26 cellular contexts compared by ENCODE assay signal in genomic region chr9:108680946-108681345, GRCh38.
DNase-seq lines count a peak whose midpoint lies in the region; ATAC-seq, FAIRE-seq and TF ChIP-seq lines count a peak whose summit lies in the region.
"Had no signal": no experiment of that assay in that cellular context is flagged by ENCODE, and none has a peak within 500 bp of the region (broad histone marks: within the 10 kb centered on the region; RNA-seq: fewer than 3 reads in every experiment).

No MANE protein-coding gene starts in this region.

- no peak for FAIRE-seq in H1 (lab: Jason Lieb, UNC)
- FAIRE-seq: A549, D721Med, GM12878, GM12892, GM19239 had no signal

- no peak overlapping the region for H4K91ac ChIP-seq in H1 (replicated peaks; ENCODE audit: insufficient read length, low read length)

- H3K4me1 ChIP-seq in right atrium auricular region (no peaks in the 10 kb centered on the region), H1 (replicated peaks in 1 of 4; ENCODE audit: control insufficient read depth in 3 of 4, insufficient read depth in 4 of 4, low read length in 3 of 4) (peaks cover under 1 to 8% (median 6%) of the 10 kb centered on the region in 4 experiments; a peak in 5 of 7 replicates), vagina (no peaks in the 10 kb centered on the region), left lung (no peaks in the 10 kb centered on the region)
- H3K4me1 ChIP-seq: A549, Caco-2 had no signal

- no peaks in the 10 kb centered on the region for H3K79me1 ChIP-seq in H1 (ENCODE audit: low read depth, low read length)

- H3K18ac ChIP-seq in H1 (ENCODE audit: extremely low read depth, low read length): no peak overlapping the region

- H3K9ac ChIP-seq in H1 (replicated peaks in 1 of 4; ENCODE audit: extremely low read depth in 1 of 4, low read depth in 3 of 4, low read length in 3 of 4): no peak overlapping the region
- H3K9ac ChIP-seq: BLaER1 treated with 17β-estradiol and CSF1 and Interleukin-3, amounts not matched to agents 10 nM and 100 nM had no signal

- ATAC-seq in Right ventricle myocardium superior (ENCODE audit: poor library complexity): no peak
- no peak for ATAC-seq in left lung
- ATAC-seq: A549; CD8-positive, alpha-beta T cell; GM12878 had no signal

- H2BK12ac ChIP-seq in H1 (ENCODE audit: low read depth, low read length): no peak overlapping the region

- no peaks in the 10 kb centered on the region for H3K27me3 Mint-ChIP-seq in neural crest cell (ENCODE audit: low read depth)
- H3K27me3 Mint-ChIP-seq: B cell had no signal

- H3K4me1 Mint-ChIP-seq in neural crest cell: peaks cover 6% of the 10 kb centered on the region
- H3K4me1 Mint-ChIP-seq: B cell had no signal

- H2AK5ac ChIP-seq in H1 (ENCODE audit: low read depth, low read length): no peak overlapping the region

- TF ChIP-seq EP300 in H1 (IDR thresholded peaks at IDR 0.05; ENCODE audit: borderline replicate concordance in 1 of 2, low read depth in 2 of 2, low read length in 2 of 2): no peak

- H4K20me1 ChIP-seq in H1 (replicated peaks in 1 of 2; ENCODE audit: control insufficient read depth in 1 of 2, insufficient read depth in 2 of 2, low read length in 2 of 2): no peaks in the 10 kb centered on the region
- H4K20me1 ChIP-seq: BLaER1 treated with 17β-estradiol and CSF1 and Interleukin-3, amounts not matched to agents 10 nM and 100 nM had no signal

- H3K27me3 ChIP-seq in right atrium auricular region: no peaks in the 10 kb centered on the region
- H3K27me3 ChIP-seq in H1 (replicated peaks in 1 of 4; ENCODE audit: control insufficient read depth in 3 of 4, extremely low read depth in 1 of 4, insufficient read depth in 3 of 4, low read length in 3 of 4): no peaks in the 10 kb centered on the region
- H3K27me3 ChIP-seq in vagina: no peaks in the 10 kb centered on the region
- H3K27me3 ChIP-seq in left lung: no peaks in the 10 kb centered on the region
- H3K27me3 ChIP-seq: BLaER1 treated with 17β-estradiol and CSF1 and Interleukin-3, amounts not matched to agents 10 nM and 100 nM had no signal

- H3K36me3 Mint-ChIP-seq in neural crest cell (ENCODE audit: low read depth): no peaks in the 10 kb centered on the region
- H3K36me3 Mint-ChIP-seq: CD8-positive, alpha-beta T cell had no signal

- H3K9me3 Mint-ChIP-seq in neural crest cell: no peaks in the 10 kb centered on the region
- H3K9me3 Mint-ChIP-seq: CD4-positive, alpha-beta T cell had no signal

- CTCF ChIA-PET in H1 (lab: Charles Lee; ENCODE audit: partially characterized antibody): interaction anchor here (1.2 to 1.6 kb wide), 2 partner anchors 10 to 81 kb away, joined by 4 to 6 read pairs; no protein-coding TSS in a partner anchor

- no peak overlapping the region for H3K14ac ChIP-seq in H1 (ENCODE audit: insufficient read length)

- WGBS in H1 (ENCODE audit: extremely low coverage in 1 of 2, insufficient coverage in 1 of 2, insufficient read length in 1 of 2, insufficient replicate concordance in 2 of 2, low coverage in 1 of 2, low lambda C conversion rate in 2 of 2, missing lambda C conversion rate in 1 of 2), 2 experiments: 92% methylated on average over 4 of the region's 4 CpGs; no CpG with 5 or more reads in 1 of the 2 experiments

- H3K36me3 ChIP-seq in right atrium auricular region: no peaks in the 10 kb centered on the region
- H3K36me3 ChIP-seq in H1 (ENCODE audit: control insufficient read depth in 2 of 4, insufficient read depth in 4 of 4, low read length in 3 of 4): no peaks in the 10 kb centered on the region
- H3K36me3 ChIP-seq in vagina: no peaks in the 10 kb centered on the region
- H3K36me3 ChIP-seq in left lung: no peaks in the 10 kb centered on the region
- H3K36me3 ChIP-seq: BLaER1 treated with 17β-estradiol and CSF1 and Interleukin-3, amounts not matched to agents 10 nM and 100 nM had no signal

- intact Hi-C loops in Right ventricle myocardium superior (cut with DNase I) (no loop called here), vagina (cut with DNase I) (no loop called here), left lung (cut with DNase I) (no loop called here)

- H3K56ac ChIP-seq in H1 (replicated peaks; ENCODE audit: insufficient read length, low read depth, low read length): no peak overlapping the region

- TF ChIP-seq RAD21 in H1 (IDR thresholded peaks at IDR 0.05 in 1 of 2, conservative IDR thresholded peaks at IDR 0.05 in 1 of 2; ENCODE audit: low read depth in 2 of 2, low read length in 2 of 2): no peak

- H3K9me3 ChIP-seq in right atrium auricular region (peaks cover under 1 to 1% of the 10 kb centered on the region in 2 donors), H1 (ENCODE audit: insufficient read depth in 2 of 2, low read depth in 1 of 2, low read length in 1 of 2) (no peaks in the 10 kb centered on the region; a peak in 1 of 4 replicates), vagina (no peaks in the 10 kb centered on the region), left lung (peaks cover 0 to 3% of the 10 kb centered on the region in 2 donors)
- H3K9me3 ChIP-seq: A549, Caco-2 had no signal

- no peak overlapping the region for H3K23ac ChIP-seq in H1 (ENCODE audit: insufficient read length)

- no peak overlapping the region for H2BK120ac ChIP-seq in H1 (replicated peaks; ENCODE audit: low read depth, low read length)

- no peak overlapping the region for H3K4me3 Mint-ChIP-seq in neural crest cell
- H3K4me3 Mint-ChIP-seq: B cell; CD4-positive, alpha-beta T cell; CD8-positive, alpha-beta T cell had no signal

- H3K4ac ChIP-seq in H1 (replicated peaks; ENCODE audit: insufficient read length, low read depth, low read length): no peak overlapping the region

- POLR2A ChIA-PET in H1 (lab: Charles Lee; ENCODE audit: partially characterized antibody): no interaction called here

- peak overlapping the region; percentile 45 for H3K27ac Mint-ChIP-seq in neural crest cell (ENCODE audit: unreplicated experiment)
- H3K27ac Mint-ChIP-seq: B cell; CD4-positive, alpha-beta T cell; CD8-positive, alpha-beta T cell had no signal

- no peak overlapping the region for H4K5ac ChIP-seq in H1 (ENCODE audit: insufficient read length, low read depth, low read length)

- no peaks in the 10 kb centered on the region for H3K79me2 ChIP-seq in H1 (ENCODE audit: control insufficient read depth in 1 of 2, insufficient read depth in 2 of 2, low read length in 2 of 2)

- TF ChIP-seq POLR2A in H1 (IDR thresholded peaks at IDR 0.05; ENCODE audit: control extremely low read depth in 1 of 2, low read depth in 2 of 2, low read length in 2 of 2) (no peak), vagina (IDR thresholded peaks at IDR 0.05) (no peak)

- H3K23me2 ChIP-seq in H1 (ENCODE audit: low read depth, low read length): no peaks in the 10 kb centered on the region

- no peak for TF ChIP-seq CTCF in right atrium auricular region (IDR thresholded peaks at IDR 0.05)
- TF ChIP-seq CTCF in H1 (IDR thresholded peaks at IDR 0.05; ENCODE audit: control extremely low read depth in 1 of 3, insufficient read depth in 1 of 3, low read depth in 1 of 3, low read length in 3 of 3): no peak
- TF ChIP-seq CTCF in neural crest cell (conservative IDR thresholded peaks at IDR 0.05): no peak
- TF ChIP-seq CTCF in vagina (IDR thresholded peaks at IDR 0.05): no peak
- TF ChIP-seq CTCF in left lung (IDR thresholded peaks at IDR 0.05): no peak

- H2BK5ac ChIP-seq in H1 (ENCODE audit: low read depth, low read length): no peak overlapping the region

- H2AFZ ChIP-seq in H1 (ENCODE audit: low read length): no peak overlapping the region

- H2BK15ac ChIP-seq in H1 (ENCODE audit: low read length): no peak overlapping the region

- H3K4me3 ChIP-seq in right atrium auricular region (no peak overlapping the region), H1 (ENCODE audit: extremely low read depth in 1 of 4, insufficient read depth in 2 of 4, low read depth in 3 of 4, low read length in 4 of 4) (no peak overlapping the region), vagina (no peak overlapping the region), left lung (no peak overlapping the region)
- H3K4me3 ChIP-seq: A549; BLaER1 treated with 17β-estradiol and CSF1 and Interleukin-3, amounts not matched to agents 10 nM and 100 nM; GM12878 had no signal

- no peak overlapping the region for H3K4me2 ChIP-seq in H1 (ENCODE audit: insufficient read depth in 1 of 2, low read depth in 2 of 2, low read length in 2 of 2)
- H3K4me2 ChIP-seq: A549; BLaER1 treated with 17β-estradiol and CSF1 and Interleukin-3, amounts not matched to agents 10 nM and 100 nM had no signal

- DNase-seq in right atrium auricular region (ENCODE audit: low spot score) (peak; percentile 38), Right ventricle myocardium superior (no peak), H1 (ENCODE audit: low read depth in 1 of 2, low spot score in 2 of 2) (no peak), neural crest cell (ENCODE audit: low read depth, low spot score) (no peak), vagina (ENCODE audit: extremely low spot score in 2 of 2) (peak; percentile 52), left lung (no peak), mesenteric fat pad (ENCODE audit: low spot score) (no peak)
- DNase-seq in activated T-cell treated with anti-CD3 and anti-CD28 coated beads, Interleukin-2, amount 50 U/mL, for 48 hours: no peak
- DNase-seq: AML-193; Caco-2; Calu3; CD4-positive, alpha-beta T cell; CD8-positive, alpha-beta T cell; DMS79; DND-41; EL; GDM1 had no signal

- H3K27ac ChIP-seq in right atrium auricular region: no peak overlapping the region
- H3K27ac ChIP-seq in H1 (ENCODE audit: low read depth, low read length): no peak overlapping the region
- H3K27ac ChIP-seq in vagina: no peak overlapping the region
- H3K27ac ChIP-seq in left lung: no peak overlapping the region
- H3K27ac ChIP-seq: 22Rv1; A549; BLaER1 treated with 17β-estradiol and CSF1 and Interleukin-3, amounts not matched to agents 10 nM and 100 nM; C4-2B had no signal

- H4K8ac ChIP-seq in H1 (ENCODE audit: extremely low read depth, insufficient read depth, low read length): peak overlapping the region; percentile 28

- H2BK20ac ChIP-seq in H1 (ENCODE audit: low read length): no peak overlapping the region

TF ChIP-seq in H1, 55 proteins besides CTCF, POLR2A, EP300 and RAD21 (continues in another document):
- no peak for TF ChIP-seq USF2 (IDR thresholded peaks at IDR 0.05; ENCODE audit: low read length)
- no peak for TF ChIP-seq BRCA1 (IDR thresholded peaks at IDR 0.05; ENCODE audit: low read depth, low read length)
- no peak for TF ChIP-seq CHD2 (IDR thresholded peaks at IDR 0.05; ENCODE audit: low read length)
- no peak for TF ChIP-seq TCF12 (IDR thresholded peaks at IDR 0.05; ENCODE audit: low read depth, low read length)
- no peak for TF ChIP-seq SP2 (IDR thresholded peaks at IDR 0.05; ENCODE audit: low read length)
- no peak for TF ChIP-seq GTF2F1 (IDR thresholded peaks at IDR 0.05; ENCODE audit: borderline replicate concordance, low read depth, low read length)
- TF ChIP-seq RXRA (IDR thresholded peaks at IDR 0.05; ENCODE audit: insufficient read depth, low read depth, low read length): no peak
- TF ChIP-seq JUN (IDR thresholded peaks at IDR 0.05; ENCODE audit: low read depth, low read length): no peak

Comparison
In these comparisons a context has a peak if more than half of its experiments do, and no peak if none do; other contexts are left out.
1. DNase-seq: peak in right atrium auricular region (single experiment) and vagina (2 of 2); none in Right ventricle myocardium superior (single experiment), H1 (0 of 2), neural crest cell (single experiment), activated T-cell treated with anti-CD3 and anti-CD28 coated beads, Interleukin-2, amount 50 U/mL, for 48 hours (0 of 2), left lung (0 of 2) and mesenteric fat pad (single experiment).